Comparison of ENCODE assay signal across 23 cellular contexts in the genomic region with DNA sequence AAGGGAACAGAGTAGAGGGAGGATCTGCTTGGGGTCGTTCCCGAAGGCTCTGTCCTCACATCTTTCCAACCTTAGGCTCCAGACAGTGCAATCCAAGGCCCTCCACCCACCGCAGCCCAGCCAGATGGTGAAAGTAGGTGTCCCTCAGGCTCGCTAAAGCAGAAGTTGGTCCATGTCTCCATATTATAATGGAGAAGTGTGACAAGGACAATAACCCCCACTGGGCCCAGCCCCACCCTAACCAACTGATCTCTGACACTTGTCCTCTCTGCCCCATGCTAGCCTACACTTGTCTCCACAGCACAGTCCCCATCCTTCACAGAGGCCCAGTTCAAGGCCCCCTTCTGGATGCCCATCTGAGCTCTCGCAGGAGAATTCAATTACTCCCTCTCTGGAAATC. TPM values are rescaled to one million over a fixed set of nuclear protein-coding genes. Genes with fewer than 3 reads are reported as not detected.
DNase-seq lines count a peak whose midpoint lies in the region; ATAC-seq lines count a peak whose summit lies in the region.
"Had no signal": no experiment of that assay in that cellular context is flagged by ENCODE, and none has a peak within 500 bp of the region (broad histone marks: within the 10 kb centered on the region; RNA-seq: fewer than 3 reads in every experiment).

No MANE protein-coding gene starts in this region.

- H2AK5ac ChIP-seq in trophoblast cell (ENCODE audit: low read length), result no peak overlapping the region

- WGBS in trophoblast cell (ENCODE audit: extremely low coverage, insufficient coverage, insufficient read length), result no CpG with 5 or more reads among the region's 5 CpGs

- no peak overlapping the region for H4K12ac ChIP-seq in trophoblast cell (ENCODE audit: low read depth, low read length)

- H3K9me3 ChIP-seq in mucosa of stomach (ENCODE audit: control insufficient read depth, low read length) (no peaks in the 10 kb centered on the region), trophoblast cell (ENCODE audit: insufficient read depth, low read depth, low read length) (peaks cover 2% of the 10 kb centered on the region)
- H3K9me3 ChIP-seq: HAP-1 had no signal

- no peaks in the 10 kb centered on the region for H3K9me3 Mint-ChIP-seq in central memory CD8-positive, alpha-beta T cell
- H3K9me3 Mint-ChIP-seq: activated naive CD8-positive, alpha-beta T cell treated with anti-CD3 and anti-CD28 coated beads, Interleukin-2, amount 50 U/mL, for 24 hours had no signal

- H3K9ac ChIP-seq in mucosa of stomach (ENCODE audit: low read length), result peak overlapping the region; percentile 20
- H3K9ac ChIP-seq in trophoblast cell (ENCODE audit: low read length), result no peak overlapping the region

- no peaks in the 10 kb centered on the region for H3K27me3 Mint-ChIP-seq in central memory CD8-positive, alpha-beta T cell
- H3K27me3 Mint-ChIP-seq: activated naive CD8-positive, alpha-beta T cell treated with anti-CD3 and anti-CD28 coated beads, Interleukin-2, amount 50 U/mL, for 24 hours had no signal

- no peak overlapping the region for H4K8ac ChIP-seq in trophoblast cell (ENCODE audit: low read depth, low read length)

- H3K79me1 ChIP-seq in trophoblast cell (ENCODE audit: low read length), result no peaks in the 10 kb centered on the region

- no peaks in the 10 kb centered on the region for H3K27me3 ChIP-seq in mucosa of stomach (ENCODE audit: control insufficient read depth, insufficient read depth, low read length)
- H3K27me3 ChIP-seq in trophoblast cell (ENCODE audit: insufficient read depth, low read length), result no peaks in the 10 kb centered on the region
- H3K27me3 ChIP-seq: brain microvascular endothelial cell had no signal

- H3K4me3 ChIP-seq in mucosa of stomach (ENCODE audit: low read length) (no peak overlapping the region), trophoblast cell (ENCODE audit: low read depth, low read length) (no peak overlapping the region)
- H3K4me3 ChIP-seq: HAP-1 had no signal

- H3K36me3 ChIP-seq in mucosa of stomach (ENCODE audit: control insufficient read depth, insufficient read depth, low read length) (no peaks in the 10 kb centered on the region), trophoblast cell (ENCODE audit: control insufficient read depth in 1 of 2, insufficient read depth in 2 of 2, low read length in 2 of 2) (peaks cover 0 to 2% of the 10 kb centered on the region in 2 experiments)
- H3K36me3 ChIP-seq: brain microvascular endothelial cell, HAP-1 had no signal

- H2BK5ac ChIP-seq in trophoblast cell (ENCODE audit: low read depth, low read length, poor library complexity), result no peak overlapping the region

- no peaks in the 10 kb centered on the region for H3K79me2 ChIP-seq in trophoblast cell (ENCODE audit: control insufficient read depth, insufficient read depth, low read length, poor library complexity)

- no peak overlapping the region for H3K27ac ChIP-seq in trophoblast cell (ENCODE audit: low read depth, low read length)
- H3K27ac ChIP-seq: brain microvascular endothelial cell, C4-2B had no signal

- no peak overlapping the region for H2BK12ac ChIP-seq in trophoblast cell (ENCODE audit: low read length)

- no peak overlapping the region for H2BK120ac ChIP-seq in trophoblast cell (ENCODE audit: insufficient read depth, low read length, poor library complexity)

- H3K4ac ChIP-seq in trophoblast cell (ENCODE audit: low read depth, low read length), result no peak overlapping the region

- peaks cover 2% of the 10 kb centered on the region for H3K36me3 Mint-ChIP-seq in central memory CD8-positive, alpha-beta T cell (ENCODE audit: insufficient read depth)

- no peak for ATAC-seq in central memory CD8-positive, alpha-beta T cell (replicated peaks; ENCODE audit: extremely low read depth, poor library complexity, severe bottlenecking)
- no peak for ATAC-seq in GM18907 (IDR thresholded peaks at IDR 0.05; ENCODE audit: unreplicated experiment)
- ATAC-seq: activated naive CD8-positive, alpha-beta T cell treated with anti-CD3 and anti-CD28 coated beads, Interleukin-2, amount 50 U/mL, for 24 hours had no signal

- peaks cover 10% of the 10 kb centered on the region for H3K4me1 Mint-ChIP-seq in central memory CD8-positive, alpha-beta T cell

- no peak overlapping the region for H3K4me3 Mint-ChIP-seq in central memory CD8-positive, alpha-beta T cell
- H3K4me3 Mint-ChIP-seq: activated naive CD8-positive, alpha-beta T cell treated with anti-CD3 and anti-CD28 coated beads, Interleukin-2, amount 50 U/mL, for 24 hours had no signal

- peak overlapping the region; percentile 50 for H3K27ac Mint-ChIP-seq in central memory CD8-positive, alpha-beta T cell (ENCODE audit: low read depth)
- H3K27ac Mint-ChIP-seq: activated naive CD8-positive, alpha-beta T cell treated with anti-CD3 and anti-CD28 coated beads, Interleukin-2, amount 50 U/mL, for 24 hours had no signal

- H3K23ac ChIP-seq in trophoblast cell (ENCODE audit: low read length), result no peak overlapping the region

- no peak overlapping the region for H3K14ac ChIP-seq in trophoblast cell (ENCODE audit: low read length)

- DNase-seq in CD1c-positive myeloid dendritic cell (ENCODE audit: extremely low spot score) (peak; percentile 57), MV-4-11 (lab: John Stamatoyannopoulos, UW) (peak; percentile 65), NCI-H1694 treated with DMSO at 0.1 percent for 48 hours (lab: John Stamatoyannopoulos, UW) (no peak), trophoblast cell (no peak), HuH-7 (ENCODE audit: low spot score) (no peak)
- no peak for DNase-seq in central memory CD8-positive, alpha-beta T cell (ENCODE audit: low spot score in 2 of 2)
- DNase-seq: activated CD4-positive, alpha-beta T cell treated with anti-CD3 and anti-CD28 coated beads for 48 hours; activated naive CD8-positive, alpha-beta T cell treated with anti-CD3 and anti-CD28 coated beads, Interleukin-2, amount 50 U/mL, for 24 hours; brain microvascular endothelial cell; cortex of kidney; DMS 273 treated with DMSO at 0.1 percent for 48 hours; glutamatergic neuron; Karpas-422; midbrain; NCI-H1092 treated with DMSO at 0.1 percent for 48 hours; NCI-H2107; SHP77 treated with DMSO at 0.1 percent for 48 hours; small intestine; stimulated activated CD4-positive, alpha-beta T cell treated with anti-CD3 and anti-CD28 coated beads, Interleukin-4, amount 100 ng/mL, for 1 hour had no signal

- H3K4me2 ChIP-seq in trophoblast cell (ENCODE audit: low read length), result no peak overlapping the region

- H2AFZ ChIP-seq in trophoblast cell (ENCODE audit: insufficient read depth, low read length, poor library complexity), result no peak overlapping the region

- H3K4me1 ChIP-seq in mucosa of stomach (ENCODE audit: control insufficient read depth, insufficient read depth, low read length), result peaks cover 52% of the 10 kb centered on the region
- peaks cover 3 to 4% of the 10 kb centered on the region in 2 experiments for H3K4me1 ChIP-seq in trophoblast cell (ENCODE audit: control insufficient read depth in 1 of 2, insufficient read depth in 2 of 2, low read length in 2 of 2)

- H3K18ac ChIP-seq in trophoblast cell (ENCODE audit: low read length), result no peak overlapping the region

- H4K91ac ChIP-seq in trophoblast cell (ENCODE audit: low read depth, low read length), result no peak overlapping the region

RNA-seq across cellular contexts. Expression of gene DMAP1, which starts 48.7 kb away (rescaled TPM):
- polyA plus RNA-seq in trophoblast cell (2013), result 28.0 and 29.5 TPM in 2 replicates

Comparison
In these comparisons a context has a peak if more than half of its experiments do, and no peak if none do; other contexts are left out.
1. DNase-seq: peak in CD1c-positive myeloid dendritic cell (single experiment) and MV-4-11 (single experiment); none in central memory CD8-positive, alpha-beta T cell (0 of 2), NCI-H1694 treated with DMSO at 0.1 percent for 48 hours (single experiment), trophoblast cell (0 of 2) and HuH-7 (single experiment).